17 cellular contexts compared by ENCODE assay signal in the genomic region with DNA sequence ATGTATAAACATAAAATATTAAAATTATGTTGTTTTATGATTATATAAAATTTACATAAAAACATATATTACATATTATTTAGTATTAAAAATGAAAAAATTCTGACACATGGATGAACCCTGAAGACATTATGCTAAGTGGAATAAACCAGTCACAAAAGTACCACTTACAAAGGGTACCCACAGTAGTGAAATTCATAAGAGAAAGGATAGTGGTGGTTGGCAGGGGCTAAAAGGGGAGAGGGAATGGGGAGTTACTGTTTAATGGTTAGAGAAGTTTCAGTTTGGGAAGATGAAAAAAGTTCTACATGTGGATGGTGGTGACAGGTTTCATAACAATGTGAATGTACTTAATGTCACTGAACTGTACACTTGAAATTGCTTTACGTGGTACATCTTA. TPM values are rescaled to one million over a fixed set of nuclear protein-coding genes. Genes with fewer than 3 reads are reported as not detected.
A peak's percentile ranks its signal among the peaks of the same experiment; 100 is the strongest.
DNase-seq lines count a peak whose midpoint lies in the region; ATAC-seq, FAIRE-seq and TF ChIP-seq lines count a peak whose summit lies in the region.
"Had no signal": no experiment of that assay in that cellular context is flagged by ENCODE, and none has a peak within 500 bp of the region (broad histone marks: within the 10 kb centered on the region; RNA-seq: fewer than 3 reads in every experiment).

No MANE protein-coding gene starts in this region.

- no peaks in the 10 kb centered on the region for H4K20me1 ChIP-seq in mammary epithelial cell (ENCODE audit: insufficient read depth, low read length)

- H3K27me3 ChIP-seq in mammary epithelial cell (ENCODE audit: insufficient read depth, low read length) (no peaks in the 10 kb centered on the region), upper lobe of right lung (no peaks in the 10 kb centered on the region)

- CTCF ChIA-PET in mammary epithelial cell (lab: Charles Lee; ENCODE audit: low non-redundant PET), result no interaction called here

- FAIRE-seq in RCC 7860 (lab: Jason Lieb, UNC) (peak; percentile 16), kidney (lab: Jason Lieb, UNC) (peak; percentile 66)
- FAIRE-seq: GM12878, GM18507 had no signal

- H3K36me3 ChIP-seq in kidney (ENCODE audit: control insufficient read depth in 1 of 2, insufficient read depth in 2 of 2, low read length in 2 of 2) (no peaks in the 10 kb centered on the region), mammary epithelial cell (ENCODE audit: insufficient read depth, low read length) (no peaks in the 10 kb centered on the region), upper lobe of right lung (no peaks in the 10 kb centered on the region)

- no peaks in the 10 kb centered on the region for H3K9me3 ChIP-seq in kidney (ENCODE audit: control insufficient read depth in 1 of 2, low read length in 2 of 2)
- H3K9me3 ChIP-seq in mammary epithelial cell (replicated peaks; ENCODE audit: insufficient read depth, low read length), result no peaks in the 10 kb centered on the region
- no peaks in the 10 kb centered on the region for H3K9me3 ChIP-seq in upper lobe of right lung

- in situ Hi-C loops in mammary epithelial cell (cut with MboI; ENCODE audit: low sequenced_read_pairs in 2 of 2), result no loop called here

- no peak for TF ChIP-seq CTCF in kidney (IDR thresholded peaks at IDR 0.05; ENCODE audit: borderline replicate concordance, extremely low read depth, insufficient read depth)
- TF ChIP-seq CTCF in mammary epithelial cell (conservative IDR thresholded peaks at IDR 0.05 in 1 of 2, IDR thresholded peaks at IDR 0.05 in 1 of 2; ENCODE audit: extremely low read depth in 1 of 2, insufficient read depth in 1 of 2, low read depth in 1 of 2, low read length in 2 of 2), result no peak
- no peak for TF ChIP-seq CTCF in upper lobe of right lung (IDR thresholded peaks at IDR 0.05)

- DNase-seq in activated naive CD4-positive, alpha-beta T cell treated with anti-CD3 and anti-CD28 coated beads, Interleukin-2, amount 50 U/mL, for 72 hours (ENCODE audit: low spot score in 2 of 2), result no peak
- no peak for DNase-seq in activated naive CD4-positive, alpha-beta T cell treated with anti-CD3 and anti-CD28 coated beads, Interleukin-2, amount 50 U/mL, for 16 hours
- DNase-seq in RCC 7860 (ENCODE audit: low spot score), result no peak
- no peak for DNase-seq in kidney
- DNase-seq in mammary epithelial cell, result no peak
- no peak for DNase-seq in upper lobe of right lung
- DNase-seq: Calu3; CD4-positive, alpha-beta T cell; DMS79; GM23248; H7 had no signal

- no peak overlapping the region for H3K4me2 ChIP-seq in mammary epithelial cell (ENCODE audit: insufficient read depth, low read depth, low read length)

- H3K79me2 ChIP-seq in mammary epithelial cell (ENCODE audit: insufficient read depth, low read length), result no peaks in the 10 kb centered on the region

- no TSS peak for BruUV-seq in mammary epithelial cell (replicated peaks; lab: Mats Ljungman, UMichigan)

- intact Hi-C loops in kidney (cut with DNase I), result no loop called here
- intact Hi-C loops in mammary epithelial cell (cut with micrococcal nuclease), result no loop called here
- intact Hi-C loops in upper lobe of right lung (cut with DNase I), result no loop called here

- peak overlapping the region in 1 of 2 donors; percentile 33 for H3K27ac Mint-ChIP-seq in activated naive CD4-positive, alpha-beta T cell treated with anti-CD3 and anti-CD28 coated beads, Interleukin-2, amount 50 U/mL, for 72 hours
- peak overlapping the region; percentile 23 for H3K27ac Mint-ChIP-seq in stimulated activated naive CD8-positive, alpha-beta T cell treated with anti-CD3 and anti-CD28 coated beads, Interleukin-15, Interleukin-2, amounts not matched to agents 100 ng/mL and 50 ng/mL, for 24 hours
- H3K27ac Mint-ChIP-seq: B cell; CD4-positive, alpha-beta T cell had no signal

- H3K4me3 ChIP-seq in kidney (ENCODE audit: low read length in 2 of 2), result no peak overlapping the region
- H3K4me3 ChIP-seq in mammary epithelial cell (replicated peaks in 1 of 3; ENCODE audit: insufficient read depth in 1 of 3, low read depth in 2 of 3, low read length in 3 of 3), result no peak overlapping the region
- H3K4me3 ChIP-seq in upper lobe of right lung, result no peak overlapping the region
- H3K4me3 ChIP-seq: GM12878, GM23248 had no signal

- H3K36me3 Mint-ChIP-seq in activated naive CD4-positive, alpha-beta T cell treated with anti-CD3 and anti-CD28 coated beads, Interleukin-2, amount 50 U/mL, for 72 hours, result no peaks in the 10 kb centered on the region
- H3K36me3 Mint-ChIP-seq in stimulated activated naive CD8-positive, alpha-beta T cell treated with anti-CD3 and anti-CD28 coated beads, Interleukin-15, Interleukin-2, amounts not matched to agents 100 ng/mL and 50 ng/mL, for 24 hours (ENCODE audit: low read depth), result peaks cover 4% of the 10 kb centered on the region

- H3K27me3 Mint-ChIP-seq in stimulated activated naive CD8-positive, alpha-beta T cell treated with anti-CD3 and anti-CD28 coated beads, Interleukin-15, Interleukin-2, amounts not matched to agents 100 ng/mL and 50 ng/mL, for 24 hours, result no peaks in the 10 kb centered on the region
- H3K27me3 Mint-ChIP-seq: B cell; CD4-positive, alpha-beta T cell had no signal

- no peak overlapping the region for H3K4me3 Mint-ChIP-seq in stimulated activated naive CD8-positive, alpha-beta T cell treated with anti-CD3 and anti-CD28 coated beads, Interleukin-15, Interleukin-2, amounts not matched to agents 100 ng/mL and 50 ng/mL, for 24 hours
- H3K4me3 Mint-ChIP-seq: B cell; CD4-positive, alpha-beta T cell had no signal

- H3K27ac ChIP-seq in kidney (ENCODE audit: low read depth in 2 of 2, low read length in 2 of 2) (no peak overlapping the region), mammary epithelial cell (ENCODE audit: insufficient read depth, low read depth, low read length) (no peak overlapping the region), upper lobe of right lung (no peak overlapping the region)
- H3K27ac ChIP-seq: GM23248, HL-60 had no signal

- no peaks in the 10 kb centered on the region for H3K9me3 Mint-ChIP-seq in activated naive CD4-positive, alpha-beta T cell treated with anti-CD3 and anti-CD28 coated beads, Interleukin-2, amount 50 U/mL, for 72 hours
- no peaks in the 10 kb centered on the region for H3K9me3 Mint-ChIP-seq in stimulated activated naive CD8-positive, alpha-beta T cell treated with anti-CD3 and anti-CD28 coated beads, Interleukin-15, Interleukin-2, amounts not matched to agents 100 ng/mL and 50 ng/mL, for 24 hours
- H3K9me3 Mint-ChIP-seq: CD4-positive, alpha-beta T cell had no signal

- no peak overlapping the region for H2AFZ ChIP-seq in mammary epithelial cell (ENCODE audit: low read depth, low read length)
- H2AFZ ChIP-seq: GM23248 had no signal

- dilution Hi-C loops in mammary epithelial cell (cut with HindIII; ENCODE audit: low sequenced_read_pairs), result loop anchor here (5.0 kb wide), 1 partner anchor 47 kb away; no protein-coding TSS in a partner anchor

- peaks cover 12% of the 10 kb centered on the region for H3K4me1 Mint-ChIP-seq in stimulated activated naive CD8-positive, alpha-beta T cell treated with anti-CD3 and anti-CD28 coated beads, Interleukin-15, Interleukin-2, amounts not matched to agents 100 ng/mL and 50 ng/mL, for 24 hours (ENCODE audit: low read depth)

- H3K4me1 ChIP-seq in kidney (ENCODE audit: control insufficient read depth in 1 of 2, insufficient read depth in 1 of 2, low read depth in 1 of 2, low read length in 2 of 2) (peaks cover 0 to 4% of the 10 kb centered on the region in 2 donors), mammary epithelial cell (ENCODE audit: insufficient read depth, low read length) (no peaks in the 10 kb centered on the region), upper lobe of right lung (peaks cover 14% of the 10 kb centered on the region)

- peak; percentile 43 to 54 for ATAC-seq in activated naive CD4-positive, alpha-beta T cell treated with anti-CD3 and anti-CD28 coated beads, Interleukin-2, amount 50 U/mL, for 72 hours
- no peak for ATAC-seq in GM21367 (IDR thresholded peaks at IDR 0.05; ENCODE audit: unreplicated experiment)
- no peak for ATAC-seq in upper lobe of right lung
- ATAC-seq: GM12878 had no signal

- H3K9ac ChIP-seq in kidney (ENCODE audit: low read length in 2 of 2) (no peak overlapping the region), mammary epithelial cell (ENCODE audit: insufficient read depth, low read length) (no peak overlapping the region)
- H3K9ac ChIP-seq: GM23248 had no signal

- WGBS in mammary epithelial cell (ENCODE audit: low coverage, missing lambda C conversion rate), result 100% methylated on average over 1 of the region's 1 CpG

RNA-seq across cellular contexts. Expression of a gene that starts 41.4 kb away (rescaled TPM):
- 10 to 100 TPM; 19.5 to 21.5 TPM for total RNA-seq in activated naive CD4-positive, alpha-beta T cell treated with anti-CD3 and anti-CD28 coated beads, Interleukin-2, amount 50 U/mL, for 72 hours
- total RNA-seq in kidney, result 16.1 TPM
- polyA plus RNA-seq in kidney (ENCODE audit: insufficient read depth, low read depth, low replicate concordance), result 3.2 TPM
- 10 to 100 TPM; 13.0 to 17.0 TPM for total RNA-seq in mammary epithelial cell
- polyA plus RNA-seq in mammary epithelial cell, result 2.6 TPM
- 15.9 TPM for polyA minus RNA-seq in mammary epithelial cell
- 23.9 TPM for total RNA-seq in upper lobe of right lung

Comparison
In these comparisons a context has a peak if more than half of its experiments do, and no peak if none do; other contexts are left out.
1. ATAC-seq: peak in activated naive CD4-positive, alpha-beta T cell treated with anti-CD3 and anti-CD28 coated beads, Interleukin-2, amount 50 U/mL, for 72 hours (2 of 2); none in GM21367 (single experiment) and upper lobe of right lung (single experiment).